ENCODE assay signal across 1 cellular context in the genomic region with DNA sequence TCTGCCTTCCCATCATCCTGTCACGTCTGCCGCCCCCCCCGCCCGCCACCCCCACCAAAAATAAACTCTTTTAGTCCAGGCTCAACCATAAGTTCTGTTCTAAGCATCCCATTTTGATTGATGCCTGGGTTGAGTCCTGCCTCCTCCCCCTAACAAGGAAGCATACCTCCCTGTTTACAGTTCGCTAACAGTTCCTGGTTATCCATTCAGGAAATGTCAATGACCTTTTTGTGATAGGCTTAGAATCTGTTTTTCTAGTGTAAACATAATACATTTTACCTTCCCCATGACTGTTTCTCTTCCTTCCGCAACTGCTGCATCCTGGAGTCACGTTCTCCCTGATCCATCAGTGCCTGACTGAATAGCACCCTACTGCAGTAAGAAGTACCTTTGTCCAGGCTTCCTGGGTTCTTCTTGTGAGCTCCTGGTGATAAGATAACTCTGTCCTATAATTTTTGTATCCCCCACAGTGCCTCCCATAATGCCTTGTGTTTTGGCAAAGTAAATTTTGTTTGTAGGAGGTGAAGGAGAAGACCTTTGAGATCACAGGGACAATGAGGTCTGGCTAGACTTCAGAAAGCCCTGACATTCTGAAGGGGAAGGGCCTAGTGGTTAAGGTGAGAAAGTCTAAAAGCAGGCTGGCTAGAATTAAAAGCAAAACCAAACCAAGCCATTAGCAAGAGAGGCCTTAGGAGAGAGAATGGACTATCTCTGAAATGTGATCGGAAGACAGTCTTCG.
TF ChIP-seq lines count a peak whose summit lies in the region.

No MANE protein-coding gene starts in this region.

TF ChIP-seq in GM12878, 131 proteins besides CTCF, POLR2A, EP300 and RAD21:
- TF ChIP-seq SUPT20H (IDR thresholded peaks at IDR 0.05; ENCODE audit: borderline replicate concordance, control insufficient read depth, low read depth, low read length) (no peak), NBN (IDR thresholded peaks at IDR 0.05) (peak; percentile 64), TBL1XR1 (IDR thresholded peaks at IDR 0.05; ENCODE audit: low read depth, low read length) (no peak), SPI1 (IDR thresholded peaks at IDR 0.05; ENCODE audit: borderline replicate concordance, insufficient read depth, low read depth, low read length) (0 out of 2 replicates have a peak, but pooled peaks have one; percentile 11), JUNB (IDR thresholded peaks at IDR 0.05) (no peak), RELB (IDR thresholded peaks at IDR 0.05; ENCODE audit: low read depth) (peak; percentile 53; the same call in 1 of the 2 replicates), SMAD5 (IDR thresholded peaks at IDR 0.05; ENCODE audit: low read depth) (peak; percentile 40; the same call in 1 of the 2 replicates), TCF7 (IDR thresholded peaks at IDR 0.05; ENCODE audit: borderline replicate concordance) (0 out of 2 replicates have a peak, but pooled peaks have one; percentile 7), SKIL (IDR thresholded peaks at IDR 0.05; ENCODE audit: low read depth, poor library complexity, severe bottlenecking) (peak; percentile 79), MTA2 (IDR thresholded peaks at IDR 0.05; ENCODE audit: low read depth) (peak; percentile 49; the same call in 1 of the 2 replicates), BHLHE40 (IDR thresholded peaks at IDR 0.05; ENCODE audit: borderline replicate concordance in 1 of 2, low read depth in 2 of 2, low read length in 1 of 2) (peak in 1 of 2 experiments; percentile 28; a peak in 1 of 4 replicates), POLR2AphosphoS5 (IDR thresholded peaks at IDR 0.05; ENCODE audit: low read length) (peak; percentile 64; the same call in 1 of the 2 replicates), NKRF (conservative IDR thresholded peaks at IDR 0.05) (no peak), ATF7 (IDR thresholded peaks at IDR 0.05; ENCODE audit: low read depth) (peak; percentile 48; the same call in 1 of the 2 replicates), MEF2B (IDR thresholded peaks at IDR 0.05; ENCODE audit: partially characterized antibody, poor library complexity, severe bottlenecking) (peak; percentile 43), HDAC6 (IDR thresholded peaks at IDR 0.05; ENCODE audit: unreplicated experiment) (no peak), MAX (IDR thresholded peaks at IDR 0.05; ENCODE audit: low read depth, low read length) (no peak), SP1 (IDR thresholded peaks at IDR 0.05; ENCODE audit: low read depth, low read length) (peak; percentile 13), MEF2A (IDR thresholded peaks at IDR 0.05; ENCODE audit: insufficient read depth, low read depth, low read length) (peak; percentile 35; the same call in 1 of the 2 replicates), TAF1 (IDR thresholded peaks at IDR 0.05; ENCODE audit: borderline replicate concordance, low read depth, low read length) (peak; percentile 49; the same call in 1 of the 2 replicates)
- TF ChIP-seq, protein P1, sequence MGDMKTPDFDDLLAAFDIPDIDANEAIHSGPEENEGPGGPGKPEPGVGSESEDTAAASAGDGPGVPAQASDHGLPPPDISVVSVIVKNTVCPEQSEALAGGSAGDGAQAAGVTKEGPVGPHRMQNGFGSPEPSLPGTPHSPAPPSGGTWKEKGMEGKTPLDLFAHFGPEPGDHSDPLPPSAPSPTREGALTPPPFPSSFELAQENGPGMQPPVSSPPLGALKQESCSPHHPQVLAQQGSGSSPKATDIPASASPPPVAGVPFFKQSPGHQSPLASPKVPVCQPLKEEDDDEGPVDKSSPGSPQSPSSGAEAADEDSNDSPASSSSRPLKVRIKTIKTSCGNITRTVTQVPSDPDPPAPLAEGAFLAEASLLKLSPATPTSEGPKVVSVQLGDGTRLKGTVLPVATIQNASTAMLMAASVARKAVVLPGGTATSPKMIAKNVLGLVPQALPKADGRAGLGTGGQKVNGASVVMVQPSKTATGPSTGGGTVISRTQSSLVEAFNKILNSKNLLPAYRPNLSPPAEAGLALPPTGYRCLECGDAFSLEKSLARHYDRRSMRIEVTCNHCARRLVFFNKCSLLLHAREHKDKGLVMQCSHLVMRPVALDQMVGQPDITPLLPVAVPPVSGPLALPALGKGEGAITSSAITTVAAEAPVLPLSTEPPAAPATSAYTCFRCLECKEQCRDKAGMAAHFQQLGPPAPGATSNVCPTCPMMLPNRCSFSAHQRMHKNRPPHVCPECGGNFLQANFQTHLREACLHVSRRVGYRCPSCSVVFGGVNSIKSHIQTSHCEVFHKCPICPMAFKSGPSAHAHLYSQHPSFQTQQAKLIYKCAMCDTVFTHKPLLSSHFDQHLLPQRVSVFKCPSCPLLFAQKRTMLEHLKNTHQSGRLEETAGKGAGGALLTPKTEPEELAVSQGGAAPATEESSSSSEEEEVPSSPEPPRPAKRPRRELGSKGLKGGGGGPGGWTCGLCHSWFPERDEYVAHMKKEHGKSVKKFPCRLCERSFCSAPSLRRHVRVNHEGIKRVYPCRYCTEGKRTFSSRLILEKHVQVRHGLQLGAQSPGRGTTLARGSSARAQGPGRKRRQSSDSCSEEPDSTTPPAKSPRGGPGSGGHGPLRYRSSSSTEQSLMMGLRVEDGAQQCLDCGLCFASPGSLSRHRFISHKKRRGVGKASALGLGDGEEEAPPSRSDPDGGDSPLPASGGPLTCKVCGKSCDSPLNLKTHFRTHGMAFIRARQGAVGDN (IDR thresholded peaks at IDR 0.05): peak; percentile 90
- TF ChIP-seq, protein P2, sequence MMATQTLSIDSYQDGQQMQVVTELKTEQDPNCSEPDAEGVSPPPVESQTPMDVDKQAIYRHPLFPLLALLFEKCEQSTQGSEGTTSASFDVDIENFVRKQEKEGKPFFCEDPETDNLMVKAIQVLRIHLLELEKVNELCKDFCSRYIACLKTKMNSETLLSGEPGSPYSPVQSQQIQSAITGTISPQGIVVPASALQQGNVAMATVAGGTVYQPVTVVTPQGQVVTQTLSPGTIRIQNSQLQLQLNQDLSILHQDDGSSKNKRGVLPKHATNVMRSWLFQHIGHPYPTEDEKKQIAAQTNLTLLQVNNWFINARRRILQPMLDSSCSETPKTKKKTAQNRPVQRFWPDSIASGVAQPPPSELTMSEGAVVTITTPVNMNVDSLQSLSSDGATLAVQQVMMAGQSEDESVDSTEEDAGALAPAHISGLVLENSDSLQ (IDR thresholded peaks at IDR 0.05): peak; percentile 34
TF ChIP-seq in GM12878: peak in this region for 16.
